Comparison of ENCODE assay signal across 8 cellular contexts in genomic region chr3:128095222-128095703, GRCh38. TPM values are rescaled to one million over a fixed set of nuclear protein-coding genes. Genes with fewer than 3 reads are reported as not detected.
DNase-seq lines count a peak whose midpoint lies in the region; ATAC-seq and TF ChIP-seq lines count a peak whose summit lies in the region.

No MANE protein-coding gene starts in this region.

- H3K4me1 Mint-ChIP-seq in activated CD8-positive, alpha-beta memory T cell treated with anti-CD3 and anti-CD28 coated beads, Interleukin-2, amount 10 ng/mL, durations not matched to agents 7 days and 5 days: peaks cover 24% of the 10 kb centered on the region

- H3K27ac Mint-ChIP-seq in activated CD8-positive, alpha-beta memory T cell treated with anti-CD3 and anti-CD28 coated beads, Interleukin-2, amount 10 ng/mL, durations not matched to agents 7 days and 5 days: peak overlapping the region; percentile 69

- peak; percentile 77 for ATAC-seq in GM18867 (IDR thresholded peaks at IDR 0.05; ENCODE audit: unreplicated experiment)
- ATAC-seq in HG03439 (IDR thresholded peaks at IDR 0.05; ENCODE audit: unreplicated experiment): peak; percentile 73
- ATAC-seq in activated CD8-positive, alpha-beta memory T cell treated with anti-CD3 and anti-CD28 coated beads, Interleukin-2, amount 10 ng/mL, durations not matched to agents 7 days and 5 days: peak; percentile 99

- CTCF ChIA-PET in activated CD8-positive, alpha-beta memory T cell treated with anti-CD3 and anti-CD28 coated beads, Interleukin-2, amount 10 ng/mL, durations not matched to agents 7 days and 5 days (lab: Charles Lee): interaction anchor here (0.7 to 10.3 kb wide), 32 partner anchors 8 to 514 kb away, joined by 3 to 120 read pairs (median 4); partner anchors contain the start of gene RUVBL1

- peak; percentile 88 for TF ChIP-seq CTCF in AG09319 (IDR thresholded peaks at IDR 0.05; ENCODE audit: low read depth, low read length)
- TF ChIP-seq CTCF in epithelial cell of esophagus (IDR thresholded peaks at IDR 0.05; ENCODE audit: insufficient read depth, low read depth, low read length, missing control alignments): peak; percentile 97

- DNase-seq in AG09319 (ENCODE audit: extremely low read depth, low read depth) (peak; percentile 63), NCI-H82 treated with DMSO at 0.1 percent for 48 hours (lab: John Stamatoyannopoulos, UW; ENCODE audit: unreplicated experiment) (peak; percentile 20), epithelial cell of esophagus (ENCODE audit: low read depth) (peak; percentile 97), myocyte (ENCODE audit: low read depth) (peak; percentile 93)
- DNase-seq in activated CD8-positive, alpha-beta memory T cell treated with anti-CD3 and anti-CD28 coated beads, Interleukin-2, amount 10 ng/mL, durations not matched to agents 7 days and 5 days: peak; percentile 87
- DNase-seq in stimulated activated CD8-positive, alpha-beta memory T cell treated with anti-CD3 and anti-CD28 coated beads, Interleukin-7, amount 100 ng/mL, for 4 hours (ENCODE audit: low read depth in 2 of 2): peak; percentile 49

- no peak overlapping the region for H3K4me3 Mint-ChIP-seq in activated CD8-positive, alpha-beta memory T cell treated with anti-CD3 and anti-CD28 coated beads, Interleukin-2, amount 10 ng/mL, durations not matched to agents 7 days and 5 days

- no peaks in the 10 kb centered on the region for H3K27me3 Mint-ChIP-seq in activated CD8-positive, alpha-beta memory T cell treated with anti-CD3 and anti-CD28 coated beads, Interleukin-2, amount 10 ng/mL, durations not matched to agents 7 days and 5 days

- no peaks in the 10 kb centered on the region for H3K9me3 Mint-ChIP-seq in activated CD8-positive, alpha-beta memory T cell treated with anti-CD3 and anti-CD28 coated beads, Interleukin-2, amount 10 ng/mL, durations not matched to agents 7 days and 5 days (ENCODE audit: low read depth)

- no peak overlapping the region for H3K4me3 ChIP-seq in epithelial cell of esophagus (ENCODE audit: low read length)

- H3K36me3 Mint-ChIP-seq in activated CD8-positive, alpha-beta memory T cell treated with anti-CD3 and anti-CD28 coated beads, Interleukin-2, amount 10 ng/mL, durations not matched to agents 7 days and 5 days: peaks cover 24% of the 10 kb centered on the region

RNA-seq across cellular contexts. Expression of gene RUVBL1, which starts 28.3 kb away (rescaled TPM):
- total RNA-seq in activated CD8-positive, alpha-beta memory T cell treated with anti-CD3 and anti-CD28 coated beads, Interleukin-2, amount 10 ng/mL, durations not matched to agents 7 days and 5 days: 10 to 100 TPM; 63.8 to 73.5 TPM
- 50.0 and 57.9 TPM in 2 replicates for total RNA-seq in myocyte
- 52.9 TPM for polyA plus RNA-seq in myocyte (2012)

RNA-seq across cellular contexts. Expression of gene SEC61A1, which starts 43.0 kb away (rescaled TPM):
- total RNA-seq in activated CD8-positive, alpha-beta memory T cell treated with anti-CD3 and anti-CD28 coated beads, Interleukin-2, amount 10 ng/mL, durations not matched to agents 7 days and 5 days: 100 to 1,000 TPM; 123 to 178 TPM
- 234 and 274 TPM in 2 replicates for total RNA-seq in myocyte
- 305 TPM for polyA plus RNA-seq in myocyte (2012)

RNA-seq across cellular contexts. Expression of gene EEFSEC, which starts 58.0 kb away (rescaled TPM):
- 10 to 100 TPM; 19.4 to 19.7 TPM for total RNA-seq in activated CD8-positive, alpha-beta memory T cell treated with anti-CD3 and anti-CD28 coated beads, Interleukin-2, amount 10 ng/mL, durations not matched to agents 7 days and 5 days
- total RNA-seq in myocyte: 5.7 and 8.6 TPM in 2 replicates
- 16.0 TPM for polyA plus RNA-seq in myocyte (2012)

Comparison
In these comparisons a context has a peak if more than half of its experiments do, and no peak if none do; other contexts are left out.
1. DNase-seq: peak in every context shown above with its lines; median percentile 97 in epithelial cell of esophagus; 93 in myocyte; 87 in activated CD8-positive, alpha-beta memory T cell treated with anti-CD3 and anti-CD28 coated beads, Interleukin-2, amount 10 ng/mL, durations not matched to agents 7 days and 5 days; 63 in AG09319; 49 in stimulated activated CD8-positive, alpha-beta memory T cell treated with anti-CD3 and anti-CD28 coated beads, Interleukin-7, amount 100 ng/mL, for 4 hours; 20 in NCI-H82 treated with DMSO at 0.1 percent for 48 hours.